Comparison of ENCODE assay signal across 18 cellular contexts in the genomic region with DNA sequence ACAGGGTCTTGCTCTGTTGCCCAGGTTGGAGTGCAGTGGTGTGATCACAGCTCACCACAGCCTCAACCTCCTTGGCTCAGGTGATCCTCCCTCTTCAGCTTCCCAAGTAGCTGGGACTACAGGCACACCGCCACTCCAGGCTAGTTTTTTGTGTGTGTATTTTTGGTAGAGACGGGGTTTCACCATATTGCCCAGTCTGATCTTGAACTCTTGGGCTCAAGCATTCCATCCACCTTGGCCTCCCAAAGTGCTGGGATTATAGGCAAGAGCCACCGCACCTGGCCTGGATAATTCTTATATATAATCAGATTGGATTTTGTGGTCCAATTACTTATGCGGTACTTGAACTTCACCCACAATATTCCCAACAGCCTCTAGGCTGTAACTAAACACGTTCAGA. TPM values are rescaled to one million over a fixed set of nuclear protein-coding genes. Genes with fewer than 3 reads are reported as not detected.
DNase-seq lines count a peak whose midpoint lies in the region; ATAC-seq and TF ChIP-seq lines count a peak whose summit lies in the region.
"Had no signal": no experiment of that assay in that cellular context is flagged by ENCODE, and none has a peak within 500 bp of the region (broad histone marks: within the 10 kb centered on the region; RNA-seq: fewer than 3 reads in every experiment).

No MANE protein-coding gene starts in this region.

- H3K9me2 ChIP-seq in OCI-LY7 (ENCODE audit: insufficient read depth, low read length) = no peaks in the 10 kb centered on the region

- H3K4me3 ChIP-seq in OCI-LY7 (ENCODE audit: low read depth, low read length, poor library complexity, severe bottlenecking) (no peak overlapping the region), left ventricle myocardium inferior (no peak overlapping the region)
- H3K4me3 ChIP-seq: A549 had no signal

- BruUV-seq in OCI-LY7 (replicated peaks; lab: Mats Ljungman, UMichigan) = no TSS peak

- no peak for ATAC-seq in GM19463 (IDR thresholded peaks at IDR 0.05; ENCODE audit: unreplicated experiment)
- ATAC-seq: A549, PC-3 had no signal

- H4K20me1 ChIP-seq in OCI-LY7 (ENCODE audit: insufficient read depth, low read length) = no peaks in the 10 kb centered on the region

- H3K36me3 ChIP-seq in OCI-LY7 (ENCODE audit: insufficient read depth, low read length) = peaks cover 68% of the 10 kb centered on the region
- H3K36me3 ChIP-seq in left ventricle myocardium inferior = peaks cover 27% of the 10 kb centered on the region

- no peak overlapping the region for H3K4me2 ChIP-seq in OCI-LY7 (ENCODE audit: low read length)
- H3K4me2 ChIP-seq: A549 had no signal

- no peaks in the 10 kb centered on the region for H3K27me3 ChIP-seq in left ventricle myocardium inferior (ENCODE audit: low read depth)

- intact Hi-C loops in OCI-LY7 (cut with micrococcal nuclease; ENCODE audit: unreplicated experiment) = no loop called here
- intact Hi-C loops in left ventricle myocardium inferior (cut with micrococcal nuclease) = no loop called here

- no peak overlapping the region for H2AFZ ChIP-seq in OCI-LY7 (ENCODE audit: low read length)

- H3K27ac ChIP-seq in OCI-LY7 (ENCODE audit: low read depth, low read length, poor library complexity, severe bottlenecking) = peak overlapping the region; percentile 18
- no peak overlapping the region for H3K27ac ChIP-seq in left ventricle myocardium inferior (replicated peaks)
- H3K27ac ChIP-seq: A549 had no signal

- CTCF ChIA-PET in OCI-LY7 (lab: Charles Lee; ENCODE audit: unreplicated experiment) = no interaction called here

- H3K4me1 ChIP-seq in OCI-LY7 (ENCODE audit: insufficient read depth, low read length, poor library complexity, severe bottlenecking) (peaks cover 47% of the 10 kb centered on the region), left ventricle myocardium inferior (peaks cover 29% of the 10 kb centered on the region)

- TF ChIP-seq CTCF in OCI-LY7 (conservative IDR thresholded peaks at IDR 0.05; ENCODE audit: low read length) (no peak), left ventricle myocardium inferior (IDR thresholded peaks at IDR 0.05; ENCODE audit: borderline replicate concordance) (no peak)

- POLR2A ChIA-PET in OCI-LY7 (lab: Charles Lee) = interaction anchor here (0.5 to 3.6 kb wide), 9 partner anchors 8 to 49 kb away, joined by 3 to 31 read pairs (median 3); partner anchors contain the start of gene GM2A

- DNase-seq in activated effector memory CD4-positive, alpha-beta T cell treated with anti-CD3 and anti-CD28 coated beads, Interleukin-2, amount 50 U/mL, for 16 hours = peak; percentile 41
- no peak for DNase-seq in activated effector memory CD4-positive, alpha-beta T cell treated with Interleukin-2 at 50 U/mL for 16 hours
- DNase-seq in OCI-LY7 (ENCODE audit: low spot score) (no peak), mesenteric fat pad (ENCODE audit: low spot score) (peak; percentile 16), ureter (ENCODE audit: low spot score) (peak; percentile 6), left ventricle myocardium inferior (no peak)
- DNase-seq: Calu3; DND-41; GDM1; HCEC 1CT; IMR-90; NCI-H1436 treated with DMSO at 0.1 percent for 48 hours; NCI-H226; NCI-H526; NK-92 treated with Interleukin-12 subunit alpha and Interleukin-12 subunit beta, amount 100 ng/mL, for 24 hours; PC-3 had no signal

- peaks cover 13% of the 10 kb centered on the region; the same call in 1 of the 2 replicates for H3K79me2 ChIP-seq in OCI-LY7 (ENCODE audit: insufficient read depth, low read depth, low read length)

- no peaks in the 10 kb centered on the region for H3K9me3 ChIP-seq in OCI-LY7 (ENCODE audit: low read length)
- no peaks in the 10 kb centered on the region for H3K9me3 ChIP-seq in left ventricle myocardium inferior (replicated peaks)
- H3K9me3 ChIP-seq: A549 had no signal

RNA-seq across cellular contexts. Expression of gene CCDC69, which starts 19.8 kb away (rescaled TPM):
- total RNA-seq in OCI-LY7 (2014; rRNA removed; shearing (Covaris generic)) = 111 and 123 TPM in 2 replicates
- total RNA-seq in OCI-LY7 (2022) (118 and 119 TPM in 2 replicates), mesenteric fat pad (184 TPM), ureter (53.4 TPM), left ventricle myocardium inferior (167 TPM)

RNA-seq across cellular contexts. Expression of gene ANXA6, which starts 46.5 kb away (rescaled TPM):
- total RNA-seq in OCI-LY7 (2014; rRNA removed; shearing (Covaris generic)) = 26.1 and 35.6 TPM in 2 replicates
- total RNA-seq in OCI-LY7 (2022) = 52.9 and 74.1 TPM in 2 replicates
- 631 TPM for total RNA-seq in mesenteric fat pad
- 123 TPM for total RNA-seq in ureter
- total RNA-seq in left ventricle myocardium inferior = 195 TPM

RNA-seq across cellular contexts. Expression of gene GM2A, which starts 48.9 kb away (rescaled TPM):
- total RNA-seq in OCI-LY7 (2014; rRNA removed; shearing (Covaris generic)) = 52.4 and 60.2 TPM in 2 replicates
- total RNA-seq in OCI-LY7 (2022) (52.9 and 64.5 TPM in 2 replicates), mesenteric fat pad (38.7 TPM), ureter (60.7 TPM), left ventricle myocardium inferior (35.4 TPM)

Comparison
In these comparisons a context has a peak if more than half of its experiments do, and no peak if none do; other contexts are left out.
1. DNase-seq: peak in activated effector memory CD4-positive, alpha-beta T cell treated with anti-CD3 and anti-CD28 coated beads, Interleukin-2, amount 50 U/mL, for 16 hours (single experiment), mesenteric fat pad (single experiment) and ureter (single experiment); none in activated effector memory CD4-positive, alpha-beta T cell treated with Interleukin-2 at 50 U/mL for 16 hours (single experiment), OCI-LY7 (single experiment) and left ventricle myocardium inferior (single experiment).